In the genomic region with DNA sequence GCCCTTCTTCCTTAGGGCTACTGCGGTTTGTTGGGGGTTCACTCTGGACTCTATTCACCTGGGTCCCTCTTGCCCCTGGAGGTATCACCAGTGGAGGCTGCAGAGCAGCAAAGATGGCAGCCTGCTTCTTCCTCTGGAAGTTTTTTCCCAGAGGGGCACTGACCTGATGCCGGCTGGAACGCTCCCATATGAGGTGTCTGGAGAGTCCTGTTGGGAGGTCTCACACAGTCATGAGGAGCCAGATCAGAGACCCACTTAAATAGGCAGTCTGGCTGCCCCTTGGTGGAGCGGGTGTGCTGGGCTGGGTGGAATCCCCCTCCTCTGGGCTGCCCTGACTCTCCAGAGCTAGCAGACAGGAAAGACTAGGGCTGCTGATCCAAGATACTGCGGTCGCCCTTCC, we compare ENCODE assay signal across 25 cellular contexts.
"Had no signal": no experiment of that assay in that cellular context is flagged by ENCODE, and none has a peak within 500 bp of the region (broad histone marks: within the 10 kb centered on the region; RNA-seq: fewer than 3 reads in every experiment).

No MANE protein-coding gene starts in this region.

- H3K4me1 Mint-ChIP-seq: memory B cell; naive thymus-derived CD4-positive, alpha-beta T cell; stimulated activated effector memory CD8-positive, alpha-beta T cell treated with anti-CD3 and anti-CD28 coated beads, Interleukin-12 subunit alpha, Interleukin-12 subunit beta, amount 100 ng/mL, for 72 hours had no signal

- H3K27me3 ChIP-seq: colonic mucosa, esophagus muscularis mucosa, foreskin keratinocyte, gastroesophageal sphincter, heart left ventricle, pancreas, right lobe of liver, stomach, thyroid gland had no signal

- ATAC-seq: foreskin keratinocyte; gastroesophageal sphincter; heart left ventricle; naive thymus-derived CD4-positive, alpha-beta T cell; pancreas; right lobe of liver; stimulated activated effector memory CD8-positive, alpha-beta T cell treated with anti-CD3 and anti-CD28 coated beads, Interleukin-12 subunit alpha, Interleukin-12 subunit beta, amount 100 ng/mL, for 72 hours had no signal

- H3K36me3 Mint-ChIP-seq: memory B cell; mesothelial cell of epicardium; naive thymus-derived CD4-positive, alpha-beta T cell; stimulated activated effector memory CD8-positive, alpha-beta T cell treated with anti-CD3 and anti-CD28 coated beads, Interleukin-12 subunit alpha, Interleukin-12 subunit beta, amount 100 ng/mL, for 72 hours had no signal

- DNase-seq: colonic mucosa; dermis blood vessel endothelial cell; effector memory CD4-positive, alpha-beta T cell; foreskin keratinocyte; heart left ventricle; hippocampal formation; naive thymus-derived CD4-positive, alpha-beta T cell; nephron progenitor cell; occipital lobe; small intestine; stimulated activated CD4-positive, alpha-beta T cell treated with anti-CD3 and anti-CD28 coated beads, Interleukin-12 subunit alpha, Interleukin-12 subunit beta, amount 100 ng/mL, for 4 hours; stimulated activated CD4-positive, alpha-beta T cell treated with anti-CD3 and anti-CD28 coated beads, Interleukin-1b, Interleukin-23, amount 100 ng/mL, for 48 hours; stimulated activated CD4-positive, alpha-beta T cell treated with anti-CD3 and anti-CD28 coated beads, Interleukin-4, amount 100 ng/mL, for 24 hours; stimulated activated naive CD4-positive, alpha-beta T cell treated with Interleukin-2 at 50 U/mL for 16 hours; stomach; thyroid gland; trophoblast cell had no signal

- H3K27ac Mint-ChIP-seq: memory B cell; mesothelial cell of epicardium; naive thymus-derived CD4-positive, alpha-beta T cell; nephron progenitor cell; stimulated activated effector memory CD8-positive, alpha-beta T cell treated with anti-CD3 and anti-CD28 coated beads, Interleukin-12 subunit alpha, Interleukin-12 subunit beta, amount 100 ng/mL, for 72 hours had no signal

- H3K9me3 Mint-ChIP-seq: memory B cell, mesothelial cell of epicardium, nephron progenitor cell had no signal

- H3K27me3 Mint-ChIP-seq: memory B cell; naive thymus-derived CD4-positive, alpha-beta T cell had no signal

- H3K4me3 Mint-ChIP-seq: memory B cell; mesothelial cell of epicardium; naive thymus-derived CD4-positive, alpha-beta T cell; nephron progenitor cell; stimulated activated effector memory CD8-positive, alpha-beta T cell treated with anti-CD3 and anti-CD28 coated beads, Interleukin-12 subunit alpha, Interleukin-12 subunit beta, amount 100 ng/mL, for 72 hours had no signal

- H3K27ac ChIP-seq: colonic mucosa, esophagus muscularis mucosa, foreskin keratinocyte, gastroesophageal sphincter, heart left ventricle, pancreas, right lobe of liver, stomach, thyroid gland had no signal

- H3K4me3 ChIP-seq: colonic mucosa, esophagus muscularis mucosa, gastroesophageal sphincter, heart left ventricle, lung, pancreas, right lobe of liver, stomach, thyroid gland had no signal

- H3K4me1 ChIP-seq: colonic mucosa, esophagus muscularis mucosa, gastroesophageal sphincter, heart left ventricle, pancreas, stomach, thyroid gland had no signal

- H3K9me3 ChIP-seq: colonic mucosa, esophagus muscularis mucosa, gastroesophageal sphincter, heart left ventricle, pancreas, right lobe of liver, stomach, thyroid gland had no signal

- H3K36me3 ChIP-seq: colonic mucosa, esophagus muscularis mucosa, gastroesophageal sphincter, heart left ventricle, pancreas, right lobe of liver, stomach, thyroid gland had no signal
